ENCODE assay signal across 1 cellular context in the genomic region with DNA sequence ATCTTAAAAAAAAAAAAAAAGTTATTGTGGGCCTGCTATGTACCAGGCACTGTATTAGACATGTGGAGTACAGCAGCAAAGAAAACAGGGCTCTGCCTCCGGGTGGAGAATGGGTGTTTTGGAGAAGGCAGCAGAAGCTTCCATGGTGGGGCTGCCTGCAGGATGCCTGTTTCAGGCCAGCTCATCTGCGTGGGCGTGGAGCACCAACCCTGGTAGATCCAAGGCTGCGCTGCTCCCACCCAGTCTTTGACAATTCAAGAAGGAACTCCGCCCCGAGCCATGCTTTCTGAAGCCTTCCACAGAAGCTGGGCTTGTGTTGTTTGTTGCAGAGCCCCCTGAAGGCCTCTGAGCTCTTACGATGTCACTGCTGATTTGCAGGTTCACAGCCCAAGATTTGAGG.
TF ChIP-seq lines count a peak whose summit lies in the region.

No MANE protein-coding gene starts in this region.

TF ChIP-seq in K562, 482 proteins besides CTCF, POLR2A, EP300 and RAD21:
- peak; percentile 84 for TF ChIP-seq EGR1 (conservative IDR thresholded peaks at IDR 0.05)
- no peak for TF ChIP-seq TFAM (CRISPR knock-in tag; conservative IDR thresholded peaks at IDR 0.05)
